1 cellular context compared by ENCODE assay signal in the genomic region with DNA sequence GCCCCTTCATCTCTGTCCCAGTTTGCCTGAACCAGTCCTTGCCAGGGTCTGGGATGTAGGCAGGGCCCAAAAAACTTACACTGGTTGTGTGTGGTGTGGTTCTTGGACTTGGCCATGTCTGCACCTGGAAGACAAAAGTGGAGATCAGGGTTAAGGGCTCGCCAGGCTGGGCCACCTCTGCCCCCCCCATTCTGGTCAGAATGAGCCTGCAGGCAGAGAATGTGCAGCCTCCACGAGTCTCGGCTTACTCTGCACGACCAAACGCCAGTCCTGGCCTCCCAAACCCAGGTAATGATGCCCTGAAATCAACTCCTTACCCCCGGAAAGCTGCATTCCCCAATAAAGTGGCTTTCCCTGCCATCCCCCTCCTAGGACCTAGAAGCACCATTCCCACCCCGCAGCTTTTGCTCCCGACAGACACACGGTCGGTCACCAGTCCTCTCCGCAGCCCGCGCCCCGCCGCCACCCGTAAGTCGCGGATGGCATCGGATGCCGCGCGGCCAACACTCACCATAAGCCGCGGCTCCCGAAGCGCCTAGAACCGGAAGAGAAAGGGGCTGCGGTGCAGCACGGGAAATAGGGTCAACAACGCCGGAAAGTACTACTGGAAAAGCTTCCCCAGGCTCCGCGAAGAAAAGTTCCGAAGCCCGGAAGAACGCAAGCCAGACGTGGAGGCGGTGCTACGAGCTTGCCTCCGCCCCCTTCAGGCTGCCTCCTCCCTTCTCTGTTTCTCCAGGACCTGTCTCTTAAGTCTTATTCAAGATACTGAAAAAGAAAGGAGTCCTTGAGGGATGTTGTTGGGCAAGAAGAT.
TF ChIP-seq lines count a peak whose summit lies in the region.

A gene (minus strand): TSS at position 550 of the 811 bp plus-strand sequence. CDS start 434 bp downstream, at position 116.

TF ChIP-seq in K562, 482 proteins besides CTCF, POLR2A, EP300 and RAD21 (continued from another document and continues in another):
- TF ChIP-seq, protein P1, sequence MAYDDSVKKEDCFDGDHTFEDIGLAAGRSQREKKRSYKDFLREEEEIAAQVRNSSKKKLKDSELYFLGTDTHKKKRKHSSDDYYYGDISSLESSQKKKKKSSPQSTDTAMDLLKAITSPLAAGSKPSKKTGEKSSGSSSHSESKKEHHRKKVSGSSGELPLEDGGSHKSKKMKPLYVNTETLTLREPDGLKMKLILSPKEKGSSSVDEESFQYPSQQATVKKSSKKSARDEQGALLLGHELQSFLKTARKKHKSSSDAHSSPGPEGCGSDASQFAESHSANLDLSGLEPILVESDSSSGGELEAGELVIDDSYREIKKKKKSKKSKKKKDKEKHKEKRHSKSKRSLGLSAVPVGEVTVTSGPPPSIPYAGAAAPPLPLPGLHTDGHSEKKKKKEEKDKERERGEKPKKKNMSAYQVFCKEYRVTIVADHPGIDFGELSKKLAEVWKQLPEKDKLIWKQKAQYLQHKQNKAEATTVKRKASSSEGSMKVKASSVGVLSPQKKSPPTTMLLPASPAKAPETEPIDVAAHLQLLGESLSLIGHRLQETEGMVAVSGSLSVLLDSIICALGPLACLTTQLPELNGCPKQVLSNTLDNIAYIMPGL (CRISPR knock-in tag; IDR thresholded peaks at IDR 0.05): peak; percentile 48; the same call in 1 of the 2 replicates
- TF ChIP-seq PML (IDR thresholded peaks at IDR 0.05; ENCODE audit: low read length): peak; percentile 75; the same call in 1 of the 2 replicates
- TF ChIP-seq ZNF23 (CRISPR knock-in tag; IDR thresholded peaks at IDR 0.05): no peak
- no peak for TF ChIP-seq MCM2 (IDR thresholded peaks at IDR 0.05; ENCODE audit: low read depth)
- TF ChIP-seq HDAC8 (tag; IDR thresholded peaks at IDR 0.05): no peak
- TF ChIP-seq, protein P2, sequence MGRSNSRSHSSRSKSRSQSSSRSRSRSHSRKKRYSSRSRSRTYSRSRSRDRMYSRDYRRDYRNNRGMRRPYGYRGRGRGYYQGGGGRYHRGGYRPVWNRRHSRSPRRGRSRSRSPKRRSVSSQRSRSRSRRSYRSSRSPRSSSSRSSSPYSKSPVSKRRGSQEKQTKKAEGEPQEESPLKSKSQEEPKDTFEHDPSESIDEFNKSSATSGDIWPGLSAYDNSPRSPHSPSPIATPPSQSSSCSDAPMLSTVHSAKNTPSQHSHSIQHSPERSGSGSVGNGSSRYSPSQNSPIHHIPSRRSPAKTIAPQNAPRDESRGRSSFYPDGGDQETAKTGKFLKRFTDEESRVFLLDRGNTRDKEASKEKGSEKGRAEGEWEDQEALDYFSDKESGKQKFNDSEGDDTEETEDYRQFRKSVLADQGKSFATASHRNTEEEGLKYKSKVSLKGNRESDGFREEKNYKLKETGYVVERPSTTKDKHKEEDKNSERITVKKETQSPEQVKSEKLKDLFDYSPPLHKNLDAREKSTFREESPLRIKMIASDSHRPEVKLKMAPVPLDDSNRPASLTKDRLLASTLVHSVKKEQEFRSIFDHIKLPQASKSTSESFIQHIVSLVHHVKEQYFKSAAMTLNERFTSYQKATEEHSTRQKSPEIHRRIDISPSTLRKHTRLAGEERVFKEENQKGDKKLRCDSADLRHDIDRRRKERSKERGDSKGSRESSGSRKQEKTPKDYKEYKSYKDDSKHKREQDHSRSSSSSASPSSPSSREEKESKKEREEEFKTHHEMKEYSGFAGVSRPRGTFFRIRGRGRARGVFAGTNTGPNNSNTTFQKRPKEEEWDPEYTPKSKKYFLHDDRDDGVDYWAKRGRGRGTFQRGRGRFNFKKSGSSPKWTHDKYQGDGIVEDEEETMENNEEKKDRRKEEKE (IDR thresholded peaks at IDR 0.05; ENCODE audit: borderline replicate concordance in 1 of 2, control insufficient read depth in 1 of 2, low read depth in 2 of 2, low read length in 1 of 2): peak in 1 of 2 experiments; percentile 82; a peak in 1 of 4 replicates
- TF ChIP-seq L3MBTL2 (IDR thresholded peaks at IDR 0.05): peak; percentile 35; the same call in 1 of the 2 replicates
- peak; percentile 88 for TF ChIP-seq GTF2E2 (tag; IDR thresholded peaks at IDR 0.05)
- peak; percentile 49 for TF ChIP-seq POU5F1 (IDR thresholded peaks at IDR 0.05; ENCODE audit: borderline replicate concordance, low read depth, low read length, partially characterized antibody)
- peak in 1 of 2 experiments; percentile 65; a peak in 1 of 3 replicates for TF ChIP-seq CBX3 (IDR thresholded peaks at IDR 0.05; ENCODE audit: borderline replicate concordance in 1 of 2, low read length in 2 of 2)
- TF ChIP-seq TEAD1 (CRISPR knock-in tag; IDR thresholded peaks at IDR 0.05): 0 out of 4 replicates have a peak, but pooled peaks of 1 of the 2 experiments have one; percentile 16
- TF ChIP-seq, protein P3, sequence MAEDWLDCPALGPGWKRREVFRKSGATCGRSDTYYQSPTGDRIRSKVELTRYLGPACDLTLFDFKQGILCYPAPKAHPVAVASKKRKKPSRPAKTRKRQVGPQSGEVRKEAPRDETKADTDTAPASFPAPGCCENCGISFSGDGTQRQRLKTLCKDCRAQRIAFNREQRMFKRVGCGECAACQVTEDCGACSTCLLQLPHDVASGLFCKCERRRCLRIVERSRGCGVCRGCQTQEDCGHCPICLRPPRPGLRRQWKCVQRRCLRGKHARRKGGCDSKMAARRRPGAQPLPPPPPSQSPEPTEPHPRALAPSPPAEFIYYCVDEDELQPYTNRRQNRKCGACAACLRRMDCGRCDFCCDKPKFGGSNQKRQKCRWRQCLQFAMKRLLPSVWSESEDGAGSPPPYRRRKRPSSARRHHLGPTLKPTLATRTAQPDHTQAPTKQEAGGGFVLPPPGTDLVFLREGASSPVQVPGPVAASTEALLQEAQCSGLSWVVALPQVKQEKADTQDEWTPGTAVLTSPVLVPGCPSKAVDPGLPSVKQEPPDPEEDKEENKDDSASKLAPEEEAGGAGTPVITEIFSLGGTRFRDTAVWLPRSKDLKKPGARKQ (CRISPR knock-in tag; IDR thresholded peaks at IDR 0.05): no peak
- peak; percentile 99 for TF ChIP-seq POLR2G (IDR thresholded peaks at IDR 0.05; ENCODE audit: low read depth, low read length)
- TF ChIP-seq, protein P4, sequence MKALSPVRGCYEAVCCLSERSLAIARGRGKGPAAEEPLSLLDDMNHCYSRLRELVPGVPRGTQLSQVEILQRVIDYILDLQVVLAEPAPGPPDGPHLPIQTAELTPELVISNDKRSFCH (CRISPR knock-in tag; IDR thresholded peaks at IDR 0.05): no peak
- TF ChIP-seq, protein P4 (tag; IDR thresholded peaks at IDR 0.05): peak; percentile 75; the same call in 1 of the 2 replicates
- TF ChIP-seq HMGN3 (IDR thresholded peaks at IDR 0.05; ENCODE audit: borderline replicate concordance, extremely low read depth, insufficient read length, low read depth, low read length): no peak
- TF ChIP-seq NCOR1 (IDR thresholded peaks at IDR 0.05): peak; percentile 48
- TF ChIP-seq, protein P5, sequence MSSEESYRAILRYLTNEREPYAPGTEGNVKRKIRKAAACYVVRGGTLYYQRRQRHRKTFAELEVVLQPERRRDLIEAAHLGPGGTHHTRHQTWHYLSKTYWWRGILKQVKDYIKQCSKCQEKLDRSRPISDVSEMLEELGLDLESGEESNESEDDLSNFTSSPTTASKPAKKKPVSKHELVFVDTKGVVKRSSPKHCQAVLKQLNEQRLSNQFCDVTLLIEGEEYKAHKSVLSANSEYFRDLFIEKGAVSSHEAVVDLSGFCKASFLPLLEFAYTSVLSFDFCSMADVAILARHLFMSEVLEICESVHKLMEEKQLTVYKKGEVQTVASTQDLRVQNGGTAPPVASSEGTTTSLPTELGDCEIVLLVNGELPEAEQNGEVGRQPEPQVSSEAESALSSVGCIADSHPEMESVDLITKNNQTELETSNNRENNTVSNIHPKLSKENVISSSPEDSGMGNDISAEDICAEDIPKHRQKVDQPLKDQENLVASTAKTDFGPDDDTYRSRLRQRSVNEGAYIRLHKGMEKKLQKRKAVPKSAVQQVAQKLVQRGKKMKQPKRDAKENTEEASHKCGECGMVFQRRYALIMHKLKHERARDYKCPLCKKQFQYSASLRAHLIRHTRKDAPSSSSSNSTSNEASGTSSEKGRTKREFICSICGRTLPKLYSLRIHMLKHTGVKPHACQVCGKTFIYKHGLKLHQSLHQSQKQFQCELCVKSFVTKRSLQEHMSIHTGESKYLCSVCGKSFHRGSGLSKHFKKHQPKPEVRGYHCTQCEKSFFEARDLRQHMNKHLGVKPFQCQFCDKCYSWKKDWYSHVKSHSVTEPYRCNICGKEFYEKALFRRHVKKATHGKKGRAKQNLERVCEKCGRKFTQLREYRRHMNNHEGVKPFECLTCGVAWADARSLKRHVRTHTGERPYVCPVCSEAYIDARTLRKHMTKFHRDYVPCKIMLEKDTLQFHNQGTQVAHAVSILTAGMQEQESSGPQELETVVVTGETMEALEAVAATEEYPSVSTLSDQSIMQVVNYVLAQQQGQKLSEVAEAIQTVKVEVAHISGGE (CRISPR knock-in tag; IDR thresholded peaks at IDR 0.05): peak; percentile 94 to 99 (median 99)
- peak; percentile 99 for TF ChIP-seq NR2C2 (CRISPR knock-in tag; IDR thresholded peaks at IDR 0.05)
- peak; percentile 99 for TF ChIP-seq NR2C2 (tag; IDR thresholded peaks at IDR 0.05)
- no peak for TF ChIP-seq MAFG (tag; conservative IDR thresholded peaks at IDR 0.05)
- TF ChIP-seq BRD9 (IDR thresholded peaks at IDR 0.05; ENCODE audit: low read depth, partially characterized antibody): peak; percentile 97
- peak; percentile 81; the same call in 1 of the 2 replicates for TF ChIP-seq ZC3H11A (IDR thresholded peaks at IDR 0.05; ENCODE audit: low read depth, low read length)
- no peak for TF ChIP-seq ZNF239 (CRISPR knock-in tag; IDR thresholded peaks at IDR 0.05)
- TF ChIP-seq, protein P6, sequence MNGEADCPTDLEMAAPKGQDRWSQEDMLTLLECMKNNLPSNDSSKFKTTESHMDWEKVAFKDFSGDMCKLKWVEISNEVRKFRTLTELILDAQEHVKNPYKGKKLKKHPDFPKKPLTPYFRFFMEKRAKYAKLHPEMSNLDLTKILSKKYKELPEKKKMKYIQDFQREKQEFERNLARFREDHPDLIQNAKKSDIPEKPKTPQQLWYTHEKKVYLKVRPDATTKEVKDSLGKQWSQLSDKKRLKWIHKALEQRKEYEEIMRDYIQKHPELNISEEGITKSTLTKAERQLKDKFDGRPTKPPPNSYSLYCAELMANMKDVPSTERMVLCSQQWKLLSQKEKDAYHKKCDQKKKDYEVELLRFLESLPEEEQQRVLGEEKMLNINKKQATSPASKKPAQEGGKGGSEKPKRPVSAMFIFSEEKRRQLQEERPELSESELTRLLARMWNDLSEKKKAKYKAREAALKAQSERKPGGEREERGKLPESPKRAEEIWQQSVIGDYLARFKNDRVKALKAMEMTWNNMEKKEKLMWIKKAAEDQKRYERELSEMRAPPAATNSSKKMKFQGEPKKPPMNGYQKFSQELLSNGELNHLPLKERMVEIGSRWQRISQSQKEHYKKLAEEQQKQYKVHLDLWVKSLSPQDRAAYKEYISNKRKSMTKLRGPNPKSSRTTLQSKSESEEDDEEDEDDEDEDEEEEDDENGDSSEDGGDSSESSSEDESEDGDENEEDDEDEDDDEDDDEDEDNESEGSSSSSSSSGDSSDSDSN (IDR thresholded peaks at IDR 0.05; ENCODE audit: borderline replicate concordance in 1 of 2, low read depth in 2 of 2, low read length in 2 of 2): no peak
- TF ChIP-seq, protein P7, sequence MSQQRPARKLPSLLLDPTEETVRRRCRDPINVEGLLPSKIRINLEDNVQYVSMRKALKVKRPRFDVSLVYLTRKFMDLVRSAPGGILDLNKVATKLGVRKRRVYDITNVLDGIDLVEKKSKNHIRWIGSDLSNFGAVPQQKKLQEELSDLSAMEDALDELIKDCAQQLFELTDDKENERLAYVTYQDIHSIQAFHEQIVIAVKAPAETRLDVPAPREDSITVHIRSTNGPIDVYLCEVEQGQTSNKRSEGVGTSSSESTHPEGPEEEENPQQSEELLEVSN (IDR thresholded peaks at IDR 0.05; ENCODE audit: borderline replicate concordance in 1 of 2, extremely low read depth in 1 of 2, insufficient read depth in 1 of 2, insufficient read length in 1 of 2, low read depth in 1 of 2, low read length in 1 of 2, poor library complexity in 1 of 2, severe bottlenecking in 1 of 2): no peak
- peak; percentile 99 for TF ChIP-seq TAF9B (IDR thresholded peaks at IDR 0.05; ENCODE audit: partially characterized antibody)
- peak; percentile 82 to 93 for TF ChIP-seq FOXK2 (conservative IDR thresholded peaks at IDR 0.05 in 1 of 2, IDR thresholded peaks at IDR 0.05 in 1 of 2; ENCODE audit: low read depth in 2 of 2)
- TF ChIP-seq ZNF444 (CRISPR knock-in tag; IDR thresholded peaks at IDR 0.05): no peak
- peak; percentile 70; the same call in 1 of the 2 replicates for TF ChIP-seq MBD2 (IDR thresholded peaks at IDR 0.05; ENCODE audit: borderline replicate concordance, low read depth)
- TF ChIP-seq YY1 (IDR thresholded peaks at IDR 0.05; ENCODE audit: borderline replicate concordance in 1 of 3, control insufficient read depth in 1 of 3, extremely low read depth in 1 of 3, insufficient read depth in 3 of 3, insufficient read length in 1 of 3, insufficient replicate concordance in 2 of 3, low read depth in 1 of 3, low read length in 2 of 3): peak in 2 of 3 experiments; percentile 31 to 36
- TF ChIP-seq TGIF2 (CRISPR knock-in tag; IDR thresholded peaks at IDR 0.05): no peak
- peak; percentile 98 for TF ChIP-seq TBP (optimal IDR thresholded peaks at IDR 0.05; ENCODE audit: low read depth, low read length)
- TF ChIP-seq CHCHD3 (CRISPR knock-in tag; IDR thresholded peaks at IDR 0.05): no peak
- TF ChIP-seq, protein P8, sequence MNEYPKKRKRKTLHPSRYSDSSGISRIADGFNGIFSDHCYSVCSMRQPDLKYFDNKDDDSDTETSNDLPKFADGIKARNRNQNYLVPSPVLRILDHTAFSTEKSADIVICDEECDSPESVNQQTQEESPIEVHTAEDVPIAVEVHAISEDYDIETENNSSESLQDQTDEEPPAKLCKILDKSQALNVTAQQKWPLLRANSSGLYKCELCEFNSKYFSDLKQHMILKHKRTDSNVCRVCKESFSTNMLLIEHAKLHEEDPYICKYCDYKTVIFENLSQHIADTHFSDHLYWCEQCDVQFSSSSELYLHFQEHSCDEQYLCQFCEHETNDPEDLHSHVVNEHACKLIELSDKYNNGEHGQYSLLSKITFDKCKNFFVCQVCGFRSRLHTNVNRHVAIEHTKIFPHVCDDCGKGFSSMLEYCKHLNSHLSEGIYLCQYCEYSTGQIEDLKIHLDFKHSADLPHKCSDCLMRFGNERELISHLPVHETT (CRISPR knock-in tag; conservative IDR thresholded peaks at IDR 0.05 in 1 of 2, IDR thresholded peaks at IDR 0.05 in 1 of 2): peak in 1 of 2 experiments; percentile 89; a peak in 1 of 4 replicates
- TF ChIP-seq ZEB2 (IDR thresholded peaks at IDR 0.05): peak; percentile 94
- 0 out of 2 replicates have a peak, but pooled peaks have one; percentile 82 for TF ChIP-seq POLR2H (tag; IDR thresholded peaks at IDR 0.05; ENCODE audit: low read depth)
- peak; percentile 64; the same call in 1 of the 2 replicates for TF ChIP-seq LCOR (CRISPR knock-in tag; IDR thresholded peaks at IDR 0.05)
- TF ChIP-seq, protein P9, sequence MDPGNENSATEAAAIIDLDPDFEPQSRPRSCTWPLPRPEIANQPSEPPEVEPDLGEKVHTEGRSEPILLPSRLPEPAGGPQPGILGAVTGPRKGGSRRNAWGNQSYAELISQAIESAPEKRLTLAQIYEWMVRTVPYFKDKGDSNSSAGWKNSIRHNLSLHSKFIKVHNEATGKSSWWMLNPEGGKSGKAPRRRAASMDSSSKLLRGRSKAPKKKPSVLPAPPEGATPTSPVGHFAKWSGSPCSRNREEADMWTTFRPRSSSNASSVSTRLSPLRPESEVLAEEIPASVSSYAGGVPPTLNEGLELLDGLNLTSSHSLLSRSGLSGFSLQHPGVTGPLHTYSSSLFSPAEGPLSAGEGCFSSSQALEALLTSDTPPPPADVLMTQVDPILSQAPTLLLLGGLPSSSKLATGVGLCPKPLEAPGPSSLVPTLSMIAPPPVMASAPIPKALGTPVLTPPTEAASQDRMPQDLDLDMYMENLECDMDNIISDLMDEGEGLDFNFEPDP (CRISPR knock-in tag; IDR thresholded peaks at IDR 0.05): peak; percentile 61; the same call in 1 of the 2 replicates
- TF ChIP-seq NBN (IDR thresholded peaks at IDR 0.05; ENCODE audit: low read depth): 0 out of 2 replicates have a peak, but pooled peaks have one; percentile 50
- no peak for TF ChIP-seq ZNF57 (CRISPR knock-in tag; IDR thresholded peaks at IDR 0.05)
